21 cellular contexts compared by ENCODE assay signal in the genomic region with DNA sequence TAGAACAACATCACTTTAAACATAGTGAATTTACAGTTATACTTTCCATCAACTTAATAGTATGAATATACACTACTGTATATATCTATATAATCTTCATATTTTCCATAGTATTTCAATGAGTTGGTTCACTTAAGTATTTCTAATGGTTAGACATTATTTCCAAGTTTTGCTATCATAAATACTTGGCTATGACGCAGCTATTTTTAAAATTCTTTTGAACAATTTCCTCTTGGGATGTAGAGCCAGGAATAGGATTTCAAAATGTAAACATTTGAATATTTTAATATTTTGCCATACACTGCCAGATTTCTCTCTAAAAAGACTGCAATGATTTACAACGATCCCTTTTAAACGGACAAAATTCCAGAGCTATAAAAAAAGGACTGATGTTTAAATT.
DNase-seq lines count a peak whose midpoint lies in the region; ATAC-seq, FAIRE-seq and TF ChIP-seq lines count a peak whose summit lies in the region.
"Had no signal": no experiment of that assay in that cellular context is flagged by ENCODE, and none has a peak within 500 bp of the region (broad histone marks: within the 10 kb centered on the region; RNA-seq: fewer than 3 reads in every experiment).

No MANE protein-coding gene starts in this region.

- POLR2A ChIA-PET in IMR-90 (lab: Charles Lee; ENCODE audit: unreplicated experiment) = no interaction called here

- H3K4me3 ChIP-seq in IMR-90 (ENCODE audit: insufficient read depth, low read depth, low read length) = no peak overlapping the region
- no peak overlapping the region for H3K4me3 ChIP-seq in fibroblast of the aortic adventitia (ENCODE audit: low read depth, low read length)
- H3K4me3 ChIP-seq: BLaER1 had no signal

- TF ChIP-seq RAD21 in IMR-90 (IDR thresholded peaks at IDR 0.05; ENCODE audit: low read length) = no peak

- FAIRE-seq in colon (lab: Jason Lieb, UNC) = peak; percentile 45
- no peak for FAIRE-seq in HTR-8/SVneo (lab: Jason Lieb, UNC)
- FAIRE-seq: D721Med, GM12891 had no signal

- H3K56ac ChIP-seq in IMR-90 (ENCODE audit: extremely low read depth, insufficient read depth, low read length) = no peak overlapping the region

- H4K5ac ChIP-seq in IMR-90 (ENCODE audit: low read depth, low read length) = no peak overlapping the region

- H3K4me3 Mint-ChIP-seq in Calu3 (ENCODE audit: low read depth, unreplicated experiment) = no peak overlapping the region
- H3K4me3 Mint-ChIP-seq: CD14-positive monocyte; CD4-positive, alpha-beta memory T cell; CD4-positive, CD25-positive, alpha-beta regulatory T cell; CD8-positive, alpha-beta memory T cell had no signal

- H3K27me3 Mint-ChIP-seq in Calu3 (ENCODE audit: unreplicated experiment) = no peaks in the 10 kb centered on the region
- H3K27me3 Mint-ChIP-seq: CD4-positive, alpha-beta memory T cell; CD4-positive, CD25-positive, alpha-beta regulatory T cell; CD8-positive, alpha-beta memory T cell had no signal

- intact Hi-C loops in IMR-90 (cut with micrococcal nuclease) (no loop called here), Calu3 (cut with micrococcal nuclease; ENCODE audit: unreplicated experiment) (no loop called here)

- ATAC-seq in IMR-90 (ENCODE audit: low read depth) = peak; percentile 54

- no peak overlapping the region for H3K18ac ChIP-seq in IMR-90 (ENCODE audit: low read depth, low read length)

- CTCF ChIA-PET in IMR-90 (lab: Yijun Ruan, JAX) (interaction anchor here (0.7 kb wide), 1 partner anchor 9 kb away, joined by 3 read pairs; no protein-coding TSS in a partner anchor), Calu3 (lab: Charles Lee) (no interaction called here)

- TF ChIP-seq CTCF in IMR-90 (conservative IDR thresholded peaks at IDR 0.05; ENCODE audit: low read depth, low read length) = no peak
- TF ChIP-seq CTCF in fibroblast of the aortic adventitia (IDR thresholded peaks at IDR 0.05; ENCODE audit: insufficient read depth, low read length) = no peak
- TF ChIP-seq CTCF in Calu3 (IDR thresholded peaks at IDR 0.05; ENCODE audit: unreplicated experiment) = no peak

- H3K27ac Mint-ChIP-seq in Calu3 (ENCODE audit: unreplicated experiment) = no peak overlapping the region
- H3K27ac Mint-ChIP-seq: CD14-positive monocyte; CD4-positive, alpha-beta memory T cell; CD4-positive, CD25-positive, alpha-beta regulatory T cell; CD8-positive, alpha-beta memory T cell had no signal

- H2AK9ac ChIP-seq in IMR-90 (replicated peaks; ENCODE audit: low read depth, low read length, poor library complexity) = no peak overlapping the region

- H3K27ac ChIP-seq in IMR-90 (ENCODE audit: insufficient read depth, low read length) = no peak overlapping the region
- H3K27ac ChIP-seq: BLaER1 had no signal

- no peak overlapping the region for H4K91ac ChIP-seq in IMR-90 (ENCODE audit: insufficient read depth, low read depth, low read length)

- no peaks in the 10 kb centered on the region for H3K79me1 ChIP-seq in IMR-90 (ENCODE audit: low read depth in 1 of 2, low read length in 2 of 2)

- no peaks in the 10 kb centered on the region for H3K27me3 ChIP-seq in IMR-90 (ENCODE audit: control insufficient read depth, insufficient read depth, low read length)
- H3K27me3 ChIP-seq: BE2C, BLaER1 had no signal

- H3K4me2 ChIP-seq in IMR-90 (ENCODE audit: low read depth, low read length) = no peak overlapping the region
- H3K4me2 ChIP-seq: BLaER1 had no signal

- no peak overlapping the region for H3K4ac ChIP-seq in IMR-90 (ENCODE audit: low read depth, low read length)

- in situ Hi-C loops in IMR-90 (cut with MboI; ENCODE audit: low sequenced_read_pairs) = no loop called here

- WGBS in IMR-90 (ENCODE audit: extremely low coverage in 2 of 2, insufficient read length in 1 of 2), 2 experiments = no CpG with 5 or more reads among the region's 3 CpGs

- H2BK5ac ChIP-seq in IMR-90 (ENCODE audit: low read depth, low read length, poor library complexity, severe bottlenecking) = no peak overlapping the region

- DNase-seq in IMR-90 (peak; percentile 24), fibroblast of the aortic adventitia (ENCODE audit: low read depth) (peak; percentile 34), Calu3 (no peak), HTR-8/SVneo (ENCODE audit: insufficient read length, low spot score) (no peak), HUDEP-2 (lab: John Stamatoyannopoulos, UW; ENCODE audit: unreplicated experiment in 76 of 76) (no peak)
- no peak for DNase-seq in stimulated activated CD8-positive, alpha-beta memory T cell treated with anti-CD3 and anti-CD28 coated beads, Interleukin-4, amount 100 ng/mL, for 48 hours
- DNase-seq: 8988T; ACHN; BE2C; C1 segment of cervical spinal cord; CD4-positive, alpha-beta memory T cell; CD4-positive, CD25-positive, alpha-beta regulatory T cell; CD8-positive, alpha-beta memory T cell; COR-L47; DMS79 treated with DMSO at 0.1 percent for 48 hours; GF-D8 had no signal

- H2AK5ac ChIP-seq in IMR-90 (ENCODE audit: low read depth, low read length) = no peak overlapping the region

- BruUV-seq in IMR-90 (replicated peaks; lab: Mats Ljungman, UMichigan) (no TSS peak), Calu3 (replicated peaks; lab: Mats Ljungman, UMichigan) (no TSS peak)

- H3K4me1 ChIP-seq in IMR-90 (ENCODE audit: control insufficient read depth, insufficient read depth, low read length) = no peaks in the 10 kb centered on the region
- H3K4me1 ChIP-seq: BE2C, BLaER1 had no signal

- no peaks in the 10 kb centered on the region for H3K9me3 Mint-ChIP-seq in Calu3 (ENCODE audit: low read depth, unreplicated experiment)
- H3K9me3 Mint-ChIP-seq: CD4-positive, CD25-positive, alpha-beta regulatory T cell; CD8-positive, alpha-beta memory T cell had no signal

- dilution Hi-C loops in IMR-90 (cut with HindIII; ENCODE audit: low sequenced_read_pairs, unreplicated experiment) = no loop called here

- H2AFZ ChIP-seq in IMR-90 (replicated peaks; ENCODE audit: low read length, poor library complexity) = no peak overlapping the region

- H3K9me3 ChIP-seq in IMR-90 (ENCODE audit: control insufficient read depth, insufficient read depth, low read length) = no peaks in the 10 kb centered on the region
- H3K9me3 ChIP-seq: BE2C, BLaER1 had no signal

- no peak overlapping the region for H3K9ac ChIP-seq in IMR-90 (ENCODE audit: low read depth, low read length)
- H3K9ac ChIP-seq: BLaER1 had no signal

- H4K20me1 ChIP-seq in IMR-90 (ENCODE audit: insufficient read depth, low read length) = no peaks in the 10 kb centered on the region
- H4K20me1 ChIP-seq: BLaER1 had no signal

- H3K36me3 Mint-ChIP-seq in Calu3 (ENCODE audit: insufficient read depth, unreplicated experiment) = peaks cover 3% of the 10 kb centered on the region
- H3K36me3 Mint-ChIP-seq: CD14-positive monocyte had no signal

- H4K8ac ChIP-seq in IMR-90 (ENCODE audit: low read depth in 2 of 2, low read length in 2 of 2) = no peak overlapping the region

- no peak overlapping the region for H2BK20ac ChIP-seq in IMR-90 (ENCODE audit: low read depth, low read length)

- H2BK120ac ChIP-seq in IMR-90 (ENCODE audit: low read depth, low read length) = no peak overlapping the region

- no peak overlapping the region for H2BK15ac ChIP-seq in IMR-90 (ENCODE audit: low read depth, low read length)

- no peaks in the 10 kb centered on the region for H3K9me1 ChIP-seq in IMR-90 (ENCODE audit: insufficient read depth, low read length)

- H3K36me3 ChIP-seq in IMR-90 (ENCODE audit: control insufficient read depth, insufficient read depth, low read length) = no peaks in the 10 kb centered on the region
- H3K36me3 ChIP-seq: BE2C, BLaER1 had no signal

- H3K4me1 Mint-ChIP-seq in Calu3 (ENCODE audit: low read depth, unreplicated experiment) = no peaks in the 10 kb centered on the region
- H3K4me1 Mint-ChIP-seq: CD14-positive monocyte; CD4-positive, alpha-beta memory T cell; CD4-positive, CD25-positive, alpha-beta regulatory T cell; CD8-positive, alpha-beta memory T cell had no signal

- no peak overlapping the region for H3K23ac ChIP-seq in IMR-90 (ENCODE audit: low read depth, low read length)

- no peak for TF ChIP-seq POLR2A in IMR-90 (IDR thresholded peaks at IDR 0.05; ENCODE audit: low read depth, low read length)

- no peak overlapping the region for H3K14ac ChIP-seq in IMR-90 (replicated peaks; ENCODE audit: low read depth, low read length)

TF ChIP-seq in IMR-90, 13 proteins besides CTCF, POLR2A, EP300 and RAD21:
- TF ChIP-seq, protein P1, sequence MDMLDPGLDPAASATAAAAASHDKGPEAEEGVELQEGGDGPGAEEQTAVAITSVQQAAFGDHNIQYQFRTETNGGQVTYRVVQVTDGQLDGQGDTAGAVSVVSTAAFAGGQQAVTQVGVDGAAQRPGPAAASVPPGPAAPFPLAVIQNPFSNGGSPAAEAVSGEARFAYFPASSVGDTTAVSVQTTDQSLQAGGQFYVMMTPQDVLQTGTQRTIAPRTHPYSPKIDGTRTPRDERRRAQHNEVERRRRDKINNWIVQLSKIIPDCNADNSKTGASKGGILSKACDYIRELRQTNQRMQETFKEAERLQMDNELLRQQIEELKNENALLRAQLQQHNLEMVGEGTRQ (IDR thresholded peaks at IDR 0.05; ENCODE audit: low read depth, low read length) = no peak
- TF ChIP-seq MAZ (IDR thresholded peaks at IDR 0.05; ENCODE audit: borderline replicate concordance, low read depth, low read length) = no peak
- TF ChIP-seq MAFK (IDR thresholded peaks at IDR 0.05; ENCODE audit: low read depth, low read length) = no peak

Comparison
In these comparisons a context has a peak if more than half of its experiments do, and no peak if none do; other contexts are left out.
1. DNase-seq: peak in IMR-90 (single experiment) and fibroblast of the aortic adventitia (single experiment); none in Calu3 (single experiment), HTR-8/SVneo (single experiment), HUDEP-2 (0 of 76) and stimulated activated CD8-positive, alpha-beta memory T cell treated with anti-CD3 and anti-CD28 coated beads, Interleukin-4, amount 100 ng/mL, for 48 hours (single experiment).